17 cellular contexts compared by ENCODE assay signal in genomic region chr10:29356931-29357330, GRCh38.
A peak's percentile ranks its signal among the peaks of the same experiment; 100 is the strongest.
DNase-seq lines count a peak whose midpoint lies in the region; ATAC-seq, FAIRE-seq and TF ChIP-seq lines count a peak whose summit lies in the region.
"Had no signal": no experiment of that assay in that cellular context is flagged by ENCODE, and none has a peak within 500 bp of the region (broad histone marks: within the 10 kb centered on the region; RNA-seq: fewer than 3 reads in every experiment).

No MANE protein-coding gene starts in this region.

- DNase-seq in ELR (ENCODE audit: low read depth), result peak; percentile 39
- peak; percentile 26 for DNase-seq in PC-3
- peak; percentile 86 for DNase-seq in cerebellar cortex (ENCODE audit: low spot score)
- DNase-seq in osteoblast (ENCODE audit: insufficient read length, low spot score, missing footprints), result no peak
- no peak for DNase-seq in hepatic stellate cell (ENCODE audit: low spot score)
- no peak for DNase-seq in GM12891 (ENCODE audit: insufficient read length, low spot score)
- DNase-seq in activated naive CD4-positive, alpha-beta T cell (lab: John Stamatoyannopoulos, UW), result no peak
- no peak for DNase-seq in stimulated activated naive B cell treated with anti-CD40 and anti-IgM and Interleukin-4, amounts not matched to agents 10 μg/mL and 1 μg/mL and 100 μg/mL, for 72 hours
- DNase-seq: CD4-positive, alpha-beta memory T cell; DMS79 treated with DMSO at 0.1 percent for 48 hours; NCI-H1092; NCI-H1694; NCI-H82; Peyer's patch; SIG-M5 had no signal

- no peaks in the 10 kb centered on the region for H3K36me3 Mint-ChIP-seq in stimulated activated naive B cell treated with anti-CD40 and anti-IgM and Interleukin-4, amounts not matched to agents 10 μg/mL and 1 μg/mL and 100 μg/mL, for 72 hours
- H3K36me3 Mint-ChIP-seq: CD4-positive, alpha-beta memory T cell had no signal

- no peak overlapping the region for H3K27ac Mint-ChIP-seq in stimulated activated naive B cell treated with anti-CD40 and anti-IgM and Interleukin-4, amounts not matched to agents 10 μg/mL and 1 μg/mL and 100 μg/mL, for 72 hours
- H3K27ac Mint-ChIP-seq: CD4-positive, alpha-beta memory T cell had no signal

- H3K27ac ChIP-seq in PC-3 (ENCODE audit: low read length), result no peak overlapping the region
- H3K27ac ChIP-seq in osteoblast (ENCODE audit: low read depth, low read length), result peak overlapping the region; percentile 56
- H3K27ac ChIP-seq: Peyer's patch had no signal

- no peak overlapping the region for H2AFZ ChIP-seq in PC-3 (ENCODE audit: low read length)
- H2AFZ ChIP-seq in osteoblast (ENCODE audit: low read length), result no peak overlapping the region

- TF ChIP-seq CTCF in PC-3 (conservative IDR thresholded peaks at IDR 0.05; ENCODE audit: low read depth, low read length) (no peak), osteoblast (IDR thresholded peaks at IDR 0.05; ENCODE audit: extremely low read depth, low read depth, low read length) (no peak)

- H3F3A ChIP-seq in PC-3 (ENCODE audit: low read length, unreplicated experiment), result no peaks in the 10 kb centered on the region

- H3K79me2 ChIP-seq in PC-3 (ENCODE audit: low read length) (no peaks in the 10 kb centered on the region), osteoblast (ENCODE audit: insufficient read depth, low read length) (no peaks in the 10 kb centered on the region)

- ATAC-seq in PC-3, result peak; percentile 27; the same call in 1 of the 2 replicates
- ATAC-seq in stimulated activated naive B cell treated with anti-CD40 and anti-IgM and Interleukin-4, amounts not matched to agents 10 μg/mL and 1 μg/mL and 100 μg/mL, for 72 hours (replicated peaks), result no peak
- ATAC-seq: HCT116, K562 had no signal

- POLR2A ChIA-PET in PC-3 (lab: Charles Lee; ENCODE audit: unreplicated experiment), result no interaction called here

- no peaks in the 10 kb centered on the region for H3K4me1 ChIP-seq in PC-3 (ENCODE audit: insufficient read depth, low read length)
- H3K4me1 ChIP-seq in osteoblast (ENCODE audit: insufficient read depth, low read length), result peaks cover 32% of the 10 kb centered on the region
- H3K4me1 ChIP-seq: Peyer's patch had no signal

- H3K9me2 ChIP-seq in PC-3 (replicated peaks; ENCODE audit: low read length), result no peaks in the 10 kb centered on the region

- CTCF ChIA-PET in PC-3 (lab: Charles Lee), result no interaction called here

- peaks cover 0 to 6% of the 10 kb centered on the region in 2 donors for H3K27me3 Mint-ChIP-seq in stimulated activated naive B cell treated with anti-CD40 and anti-IgM and Interleukin-4, amounts not matched to agents 10 μg/mL and 1 μg/mL and 100 μg/mL, for 72 hours
- H3K27me3 Mint-ChIP-seq: CD4-positive, alpha-beta memory T cell had no signal

- peaks cover 0 to 6% of the 10 kb centered on the region in 2 donors for H3K4me1 Mint-ChIP-seq in stimulated activated naive B cell treated with anti-CD40 and anti-IgM and Interleukin-4, amounts not matched to agents 10 μg/mL and 1 μg/mL and 100 μg/mL, for 72 hours
- H3K4me1 Mint-ChIP-seq: CD4-positive, alpha-beta memory T cell had no signal

- H3K36me3 ChIP-seq in PC-3 (ENCODE audit: low read depth, low read length) (no peaks in the 10 kb centered on the region), osteoblast (ENCODE audit: insufficient read depth, low read length) (no peaks in the 10 kb centered on the region)
- H3K36me3 ChIP-seq: Peyer's patch had no signal

- no peak overlapping the region for H3K4me3 Mint-ChIP-seq in stimulated activated naive B cell treated with anti-CD40 and anti-IgM and Interleukin-4, amounts not matched to agents 10 μg/mL and 1 μg/mL and 100 μg/mL, for 72 hours
- H3K4me3 Mint-ChIP-seq: CD4-positive, alpha-beta memory T cell had no signal

- no peak for TF ChIP-seq POLR2A in GM12891 (IDR thresholded peaks at IDR 0.05; ENCODE audit: low read depth, low read length)

- H3K27me3 ChIP-seq in PC-3 (ENCODE audit: low read length) (no peaks in the 10 kb centered on the region), osteoblast (ENCODE audit: insufficient read depth, low read length) (no peaks in the 10 kb centered on the region)
- H3K27me3 ChIP-seq: Peyer's patch had no signal

- FAIRE-seq in GM12891 (lab: Jason Lieb, UNC), result no peak
- FAIRE-seq: K562 had no signal

- intact Hi-C loops in PC-3 (cut with micrococcal nuclease), result no loop called here

- H3K4me2 ChIP-seq in PC-3 (ENCODE audit: low read length) (no peak overlapping the region), osteoblast (ENCODE audit: insufficient read depth, low read length) (no peak overlapping the region)

- H3K9me3 ChIP-seq in PC-3 (ENCODE audit: low read length) (no peaks in the 10 kb centered on the region), osteoblast (ENCODE audit: low read depth, low read length) (no peaks in the 10 kb centered on the region)
- H3K9me3 ChIP-seq: Peyer's patch had no signal

- no TSS peak for BruUV-seq in PC-3 (replicated peaks; lab: Mats Ljungman, UMichigan)

- H3K9ac ChIP-seq in PC-3 (ENCODE audit: low read length), result no peak overlapping the region

- H3K4me3 ChIP-seq in PC-3 (ENCODE audit: low read length) (no peak overlapping the region), osteoblast (ENCODE audit: insufficient read depth, low read length) (no peak overlapping the region)
- H3K4me3 ChIP-seq: K562, Peyer's patch had no signal

- peaks cover 0 to 3% of the 10 kb centered on the region in 2 donors for H3K9me3 Mint-ChIP-seq in stimulated activated naive B cell treated with anti-CD40 and anti-IgM and Interleukin-4, amounts not matched to agents 10 μg/mL and 1 μg/mL and 100 μg/mL, for 72 hours
- H3K9me3 Mint-ChIP-seq: CD4-positive, alpha-beta memory T cell had no signal

- H4K20me1 ChIP-seq in PC-3 (ENCODE audit: low read length) (no peaks in the 10 kb centered on the region), osteoblast (ENCODE audit: insufficient read depth, low read length) (no peaks in the 10 kb centered on the region)

TF ChIP-seq in GM12891, 5 proteins besides CTCF, POLR2A, EP300 and RAD21:
- TF ChIP-seq TAF1 (IDR thresholded peaks at IDR 0.05; ENCODE audit: low read depth, low read length) (no peak), POU2F2 (IDR thresholded peaks at IDR 0.05; ENCODE audit: low read depth, low read length) (no peak), SPI1 (IDR thresholded peaks at IDR 0.05; ENCODE audit: low read depth, low read length) (no peak), POLR2AphosphoS5 (IDR thresholded peaks at IDR 0.05; ENCODE audit: low read depth, low read length) (no peak), PAX5 (IDR thresholded peaks at IDR 0.05; ENCODE audit: insufficient read depth, low read length, severe bottlenecking) (no peak)

Comparison
In these comparisons a context has a peak if more than half of its experiments do, and no peak if none do; other contexts are left out.
1. DNase-seq: peak in ELR (single experiment), PC-3 (single experiment) and cerebellar cortex (single experiment); none in osteoblast (single experiment), hepatic stellate cell (single experiment), GM12891 (single experiment), activated naive CD4-positive, alpha-beta T cell (0 of 4) and stimulated activated naive B cell treated with anti-CD40 and anti-IgM and Interleukin-4, amounts not matched to agents 10 μg/mL and 1 μg/mL and 100 μg/mL, for 72 hours (single experiment).